11 cellular contexts compared by ENCODE assay signal in the genomic region with DNA sequence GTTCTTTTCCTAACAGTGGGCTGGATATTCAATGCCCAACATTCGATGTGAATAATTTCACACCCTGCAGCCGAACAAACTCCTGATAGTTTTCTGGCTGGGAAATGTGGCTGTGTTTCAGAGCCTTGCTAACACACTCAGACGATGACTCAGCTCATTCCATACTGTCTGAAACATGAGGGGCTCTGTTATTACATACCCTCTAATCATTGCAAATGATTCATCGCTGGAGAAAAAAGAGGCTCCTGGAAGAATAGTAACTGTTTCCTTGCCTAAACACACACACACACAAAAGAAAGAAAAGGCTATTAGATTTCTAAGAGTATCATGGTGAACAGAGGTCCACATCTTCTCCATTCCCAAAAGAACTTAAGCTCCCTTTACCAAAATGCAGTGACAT.
DNase-seq lines count a peak whose midpoint lies in the region; ATAC-seq and TF ChIP-seq lines count a peak whose summit lies in the region.
"Had no signal": no experiment of that assay in that cellular context is flagged by ENCODE, and none has a peak within 500 bp of the region (broad histone marks: within the 10 kb centered on the region; RNA-seq: fewer than 3 reads in every experiment).

No MANE protein-coding gene starts in this region.

- no peaks in the 10 kb centered on the region for H3K27me3 Mint-ChIP-seq in naive thymus-derived CD8-positive, alpha-beta T cell
- H3K27me3 Mint-ChIP-seq: activated CD4-positive, alpha-beta memory T cell treated with anti-CD3 and anti-CD28 coated beads, Interleukin-2, amount 10 ng/mL, durations not matched to agents 7 days and 5 days had no signal

- peaks cover 61% of the 10 kb centered on the region for H3K4me1 ChIP-seq in ACC112 (ENCODE audit: control insufficient read depth, insufficient read depth, low read length, unreplicated experiment)

- H3K4me3 Mint-ChIP-seq in naive thymus-derived CD8-positive, alpha-beta T cell = no peak overlapping the region
- H3K4me3 Mint-ChIP-seq: activated CD4-positive, alpha-beta memory T cell treated with anti-CD3 and anti-CD28 coated beads, Interleukin-2, amount 10 ng/mL, durations not matched to agents 7 days and 5 days had no signal

- H3K79me2 ChIP-seq in ACC112 (ENCODE audit: control insufficient read depth, insufficient read depth, low read length, unreplicated experiment) = no peaks in the 10 kb centered on the region

- TF ChIP-seq CTCF in astrocyte of the spinal cord (IDR thresholded peaks at IDR 0.05; ENCODE audit: low read depth, low read length) = no peak

- in situ Hi-C loops in astrocyte of the spinal cord (cut with HindIII; ENCODE audit: low sequenced_read_pairs) = no loop called here

- peak overlapping the region; percentile 2 for H2AFZ ChIP-seq in ACC112 (ENCODE audit: low read length, unreplicated experiment)

- no peaks in the 10 kb centered on the region for H3K9me3 Mint-ChIP-seq in naive thymus-derived CD8-positive, alpha-beta T cell
- H3K9me3 Mint-ChIP-seq: activated CD4-positive, alpha-beta memory T cell treated with anti-CD3 and anti-CD28 coated beads, Interleukin-2, amount 10 ng/mL, durations not matched to agents 7 days and 5 days had no signal

- POLR2A ChIA-PET in naive thymus-derived CD8-positive, alpha-beta T cell (lab: Charles Lee) = interaction anchor here (0.6 kb wide), 1 partner anchor 1198 kb away, joined by 3 read pairs; no protein-coding TSS in a partner anchor

- no peaks in the 10 kb centered on the region for H3K27me3 ChIP-seq in ACC112 (ENCODE audit: insufficient read depth, low read length)
- H3K27me3 ChIP-seq: gastrocnemius medialis had no signal

- H3K4me1 Mint-ChIP-seq in naive thymus-derived CD8-positive, alpha-beta T cell = peaks cover 0 to 3% (median 0%) of the 10 kb centered on the region in 4 donors

- H3K36me3 Mint-ChIP-seq in naive thymus-derived CD8-positive, alpha-beta T cell = peaks cover 13 to 76% (median 35%) of the 10 kb centered on the region in 3 donors

- H3K27ac ChIP-seq in ACC112 (ENCODE audit: low read depth, low read length) = peak overlapping the region; percentile 84

- H3K36me3 ChIP-seq in ACC112 (ENCODE audit: insufficient read depth, low read length) = 0 out of 2 replicates have a peak, but pooled peaks cover 4% of the 10 kb centered on the region

- peak overlapping the region; percentile 42 for H3K4me3 ChIP-seq in ACC112 (ENCODE audit: low read depth, low read length)
- H3K4me3 ChIP-seq in astrocyte of the spinal cord (ENCODE audit: low read depth, low read length) = no peak overlapping the region
- H3K4me3 ChIP-seq: gastrocnemius medialis had no signal

- no peak overlapping the region for H3K27ac Mint-ChIP-seq in naive thymus-derived CD8-positive, alpha-beta T cell
- H3K27ac Mint-ChIP-seq: activated CD4-positive, alpha-beta memory T cell treated with anti-CD3 and anti-CD28 coated beads, Interleukin-2, amount 10 ng/mL, durations not matched to agents 7 days and 5 days had no signal

- DNase-seq in HS-5 (ENCODE audit: low read depth) (peak; percentile 94), astrocyte of the spinal cord (ENCODE audit: low read depth, low spot score) (peak; percentile 97), kidney glomerular epithelial cell (lab: John Stamatoyannopoulos, UW) (peak; percentile 88), GF-D8 (lab: John Stamatoyannopoulos, UW) (no peak), Kasumi-1 (lab: John Stamatoyannopoulos, UW) (no peak), left lobe of liver (ENCODE audit: low spot score) (no peak)
- DNase-seq in naive thymus-derived CD8-positive, alpha-beta T cell = no peak
- DNase-seq: activated CD4-positive, alpha-beta memory T cell treated with anti-CD3 and anti-CD28 coated beads, Interleukin-2, amount 10 ng/mL, durations not matched to agents 7 days and 5 days; DMS153; gastrocnemius medialis had no signal

- ATAC-seq in naive thymus-derived CD8-positive, alpha-beta T cell = no peak
- ATAC-seq in left lobe of liver = no peak

Comparison
In these comparisons a context has a peak if more than half of its experiments do, and no peak if none do; other contexts are left out.
1. DNase-seq: peak in HS-5 (single experiment), astrocyte of the spinal cord (single experiment) and kidney glomerular epithelial cell (single experiment); none in GF-D8 (single experiment), Kasumi-1 (0 of 2), naive thymus-derived CD8-positive, alpha-beta T cell (0 of 10) and left lobe of liver (single experiment).